Comparison of ENCODE assay signal across 16 cellular contexts in the genomic region with DNA sequence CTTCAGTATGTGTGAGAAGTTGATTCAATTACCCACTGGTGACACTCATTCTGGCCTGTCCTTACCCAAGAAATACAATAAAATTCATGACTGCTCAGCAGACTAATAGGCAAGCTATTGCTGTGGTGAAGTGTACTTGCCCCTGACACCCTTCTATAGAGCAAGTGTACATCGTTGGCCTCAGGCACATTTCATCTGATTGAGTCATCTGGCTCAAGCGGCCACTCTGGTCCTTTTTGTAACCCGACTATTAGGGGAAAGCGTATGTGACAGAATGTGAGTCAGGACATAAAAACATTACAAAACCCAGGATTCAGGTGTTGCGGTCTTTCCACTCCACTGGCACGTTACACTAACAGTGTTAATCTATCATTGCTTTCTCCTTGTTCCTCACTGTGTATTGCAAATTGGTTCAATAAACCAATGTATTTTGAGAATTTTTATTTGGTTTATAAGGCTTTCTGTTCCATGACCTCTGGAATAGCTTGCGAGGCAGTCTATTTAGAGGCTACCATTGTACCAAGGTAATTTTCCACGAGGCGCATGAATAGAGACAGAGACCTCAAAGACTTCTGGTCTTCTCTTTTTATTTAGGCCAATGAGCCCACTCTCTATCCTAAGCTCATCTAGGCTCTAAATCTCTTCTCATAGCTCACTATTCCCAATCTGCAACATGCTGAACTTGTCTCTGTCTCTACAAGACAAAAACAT. TPM values are rescaled to one million over a fixed set of nuclear protein-coding genes. Genes with fewer than 3 reads are reported as not detected.
A peak's percentile ranks its signal among the peaks of the same experiment; 100 is the strongest.
DNase-seq lines count a peak whose midpoint lies in the region; ATAC-seq, FAIRE-seq and TF ChIP-seq lines count a peak whose summit lies in the region.
"Had no signal": no experiment of that assay in that cellular context is flagged by ENCODE, and none has a peak within 500 bp of the region (broad histone marks: within the 10 kb centered on the region; RNA-seq: fewer than 3 reads in every experiment).

No MANE protein-coding gene starts in this region.

- no peak for TF ChIP-seq RAD21 in K562 (CRISPR knock-in tag; conservative IDR thresholded peaks at IDR 0.05 in 1 of 2, IDR thresholded peaks at IDR 0.05 in 1 of 2)

- H3K9me3 ChIP-seq in K562 (replicated peaks; ENCODE audit: control insufficient read depth, insufficient read depth, low read depth, low read length) = no peaks in the 10 kb centered on the region
- no peaks in the 10 kb centered on the region for H3K9me3 ChIP-seq in esophagus muscularis mucosa
- H3K9me3 ChIP-seq: right atrium auricular region had no signal

- in situ Hi-C loops in K562 (cut with MboI) = no loop called here

- H3K4me3 ChIP-seq in K562 (no peak overlapping the region), esophagus muscularis mucosa (no peak overlapping the region)
- H3K4me3 ChIP-seq: right atrium auricular region had no signal

- H3K79me2 ChIP-seq in K562 (ENCODE audit: control insufficient read depth, insufficient read depth, low read length) = no peaks in the 10 kb centered on the region

- no peaks in the 10 kb centered on the region for H3K27me3 ChIP-seq in K562 (ENCODE audit: control insufficient read depth in 2 of 2, insufficient read depth in 2 of 2, low read length in 2 of 2)
- H3K27me3 ChIP-seq in esophagus muscularis mucosa = no peaks in the 10 kb centered on the region
- H3K27me3 ChIP-seq: right atrium auricular region had no signal

- no peaks in the 10 kb centered on the region for H3K9me1 ChIP-seq in K562 (ENCODE audit: control insufficient read depth, insufficient read depth, low read length)

- TF ChIP-seq CTCF in K562 (IDR thresholded peaks at IDR 0.05 in 2 of 3, conservative IDR thresholded peaks at IDR 0.05 in 1 of 3; ENCODE audit: insufficient read depth in 2 of 3, low read depth in 1 of 3, low read length in 3 of 3) = no peak
- TF ChIP-seq CTCF in esophagus muscularis mucosa (IDR thresholded peaks at IDR 0.05) = no peak

- TF ChIP-seq POLR2A in K562 (conservative IDR thresholded peaks at IDR 0.05) (no peak), esophagus muscularis mucosa (IDR thresholded peaks at IDR 0.05; ENCODE audit: low read depth) (no peak), erythroblast (IDR thresholded peaks at IDR 0.05; ENCODE audit: low read length) (no peak)

- H4K20me1 ChIP-seq in K562 (replicated peaks; ENCODE audit: control insufficient read depth, insufficient read depth, low read length) = no peaks in the 10 kb centered on the region

- peaks cover 0 to 4% of the 10 kb centered on the region in 2 experiments; a peak in 2 of 5 replicates for H3K4me1 ChIP-seq in K562 (replicated peaks in 1 of 2; ENCODE audit: control insufficient read depth in 2 of 2, insufficient read depth in 2 of 2, low read length in 2 of 2)
- H3K4me1 ChIP-seq in esophagus muscularis mucosa = no peaks in the 10 kb centered on the region
- H3K4me1 ChIP-seq: right atrium auricular region had no signal

- 54% methylated on average over 9 of the region's 9 CpGs for WGBS in K562 (ENCODE audit: insufficient coverage, low coverage, missing lambda C conversion rate)
- 93% methylated on average over 9 of the region's 9 CpGs for WGBS in esophagus muscularis mucosa

- H3K4me2 ChIP-seq in K562 (ENCODE audit: insufficient read depth, low read length) = no peak overlapping the region

- no peak overlapping the region for H3K9ac ChIP-seq in K562 (ENCODE audit: insufficient read depth in 1 of 2, low read depth in 2 of 2, low read length in 2 of 2)

- POLR2A ChIA-PET in K562 (lab: Yijun Ruan, JAX) = interaction anchor here (1.2 kb wide), 1 partner anchor 11 kb away, joined by 7 read pairs; no protein-coding TSS in a partner anchor

- peak; percentile 78 for ATAC-seq in K562
- ATAC-seq: activated CD8-positive, alpha-beta T cell treated with anti-CD3 and anti-CD28 coated beads for 36 hours had no signal

- intact Hi-C loops in K562 (cut with micrococcal nuclease) (no loop called here), esophagus muscularis mucosa (cut with DNase I) (no loop called here)

- DNase-seq in COLO829 (ENCODE audit: low spot score) = peak; percentile 21
- DNase-seq in LoVo (ENCODE audit: low spot score) = peak; percentile 41
- no peak for DNase-seq in K562 (ENCODE audit: extremely low read depth in 1 of 4, low spot score in 3 of 4)
- peak; percentile 97 for DNase-seq in kidney tubule cell (ENCODE audit: low spot score)
- no peak for DNase-seq in esophagus muscularis mucosa (ENCODE audit: extremely low spot score)
- no peak for DNase-seq in erythroblast (lab: John Stamatoyannopoulos, UW)
- DNase-seq in activated CD4-positive, CD25-positive, alpha-beta regulatory T cell (lab: John Stamatoyannopoulos, UW) = no peak
- no peak for DNase-seq in NCI-H2107 treated with DMSO at 0.1 percent for 48 hours (lab: John Stamatoyannopoulos, UW; ENCODE audit: unreplicated experiment)
- DNase-seq: activated CD8-positive, alpha-beta T cell treated with anti-CD3 and anti-CD28 coated beads for 36 hours; activated naive CD8-positive, alpha-beta T cell treated with anti-CD3 and anti-CD28 coated beads for 36 hours; CD4-positive, alpha-beta memory T cell; effector CD4-positive, alpha-beta T cell; NCI-H1092 treated with DMSO at 0.1 percent for 48 hours; NCI-H526 treated with DMSO at 0.1 percent for 48 hours had no signal

- no TSS peak for BruUV-seq in K562 (replicated peaks; lab: Mats Ljungman, UMichigan)

- TF ChIP-seq EP300 in K562 (IDR thresholded peaks at IDR 0.05; ENCODE audit: low read length) (no peak), esophagus muscularis mucosa (IDR thresholded peaks at IDR 0.05) (no peak)

- H3K27ac ChIP-seq in K562 (ENCODE audit: extremely low read depth, low read depth, low read length) = no peak overlapping the region
- H3K27ac ChIP-seq in esophagus muscularis mucosa (replicated peaks in 1 of 4) = no peak overlapping the region
- H3K27ac ChIP-seq: right atrium auricular region had no signal

- no peak overlapping the region for H2AFZ ChIP-seq in K562 (ENCODE audit: low read depth, low read length)

- FAIRE-seq in K562 (lab: Jason Lieb, UNC) = no peak
- FAIRE-seq: H1 had no signal

- H3K36me3 ChIP-seq in K562 (ENCODE audit: control insufficient read depth, insufficient read depth, low read length) (no peaks in the 10 kb centered on the region; the same call in 2 of the 3 replicates), esophagus muscularis mucosa (peaks cover 0 to 14% (median 9%) of the 10 kb centered on the region in 4 donors)
- H3K36me3 ChIP-seq: right atrium auricular region had no signal

- CTCF ChIA-PET in K562 (lab: Yijun Ruan, JAX; ENCODE audit: low intra/inter-chr PET ratio) = no interaction called here

TF ChIP-seq in K562, 482 proteins besides CTCF, POLR2A, EP300 and RAD21 (continues in another document):
- TF ChIP-seq TAF1 (IDR thresholded peaks at IDR 0.05; ENCODE audit: control insufficient read depth, extremely low read depth, insufficient read depth, low read length, severe bottlenecking) (no peak), EZH2 (IDR thresholded peaks at IDR 0.05; ENCODE audit: borderline replicate concordance, low read depth, low read length) (no peak), NFE2 (IDR thresholded peaks at IDR 0.05; ENCODE audit: low read depth) (no peak), TBL1XR1 (IDR thresholded peaks at IDR 0.05; ENCODE audit: low read length in 2 of 2) (no peak), L3MBTL2 (IDR thresholded peaks at IDR 0.05) (0 out of 2 replicates have a peak, but pooled peaks have one; percentile 29), ZFPM2 (CRISPR knock-in tag; IDR thresholded peaks at IDR 0.05) (no peak)
- TF ChIP-seq, protein P1, sequence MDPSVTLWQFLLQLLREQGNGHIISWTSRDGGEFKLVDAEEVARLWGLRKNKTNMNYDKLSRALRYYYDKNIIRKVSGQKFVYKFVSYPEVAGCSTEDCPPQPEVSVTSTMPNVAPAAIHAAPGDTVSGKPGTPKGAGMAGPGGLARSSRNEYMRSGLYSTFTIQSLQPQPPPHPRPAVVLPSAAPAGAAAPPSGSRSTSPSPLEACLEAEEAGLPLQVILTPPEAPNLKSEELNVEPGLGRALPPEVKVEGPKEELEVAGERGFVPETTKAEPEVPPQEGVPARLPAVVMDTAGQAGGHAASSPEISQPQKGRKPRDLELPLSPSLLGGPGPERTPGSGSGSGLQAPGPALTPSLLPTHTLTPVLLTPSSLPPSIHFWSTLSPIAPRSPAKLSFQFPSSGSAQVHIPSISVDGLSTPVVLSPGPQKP (CRISPR knock-in tag; IDR thresholded peaks at IDR 0.05) = no peak

RNA-seq across cellular contexts. Expression of a gene that starts 10.2 kb away (rescaled TPM):
- 43.8 and 77.6 TPM in 2 replicates for total RNA-seq in K562 (2011; cell fraction: chromatin; rRNA removed; ENCODE audit: low replicate concordance)
- total RNA-seq in K562 (2011; cell fraction: nucleolus; rRNA removed) = 47.5 and 49.7 TPM in 2 replicates
- 59.5 and 69.1 TPM in 2 replicates for total RNA-seq in K562 (2011; cell fraction: nucleoplasm; rRNA removed)
- total RNA-seq in K562 (2014; rRNA removed) (23.7 and 27.6 TPM in 2 replicates), K562 (2014; rRNA removed; fragmentation: Illumina TruSeq; extraction: Trizol) (52.6 and 59.0 TPM in 2 replicates), K562 (2015; rRNA removed; fragmentation: Illumina TruSeq; extraction: Trizol) (38.2 and 42.3 TPM in 2 replicates), K562 (2021) (36.5 and 40.8 TPM in 2 replicates), esophagus muscularis mucosa (10 to 100 TPM in 2 of 4 donors, 1 to 10 TPM in 2; 8.1 to 12.5 (median 10.2) TPM)
- polyA plus RNA-seq in K562 (2011; rRNA removed) (64.3 and 69.3 TPM in 2 replicates), K562 (2014; fragmentation: Illumina TruSeq; extraction: Trizol) (39.6 and 40.5 TPM in 2 replicates), K562 (2014; fragmentation: Nextera tagmentation; extraction: Ambion mirVana) (10 to 100 TPM; 55.0 to 66.5 TPM), K562 (2014; rRNA removed) (55.0 and 71.4 TPM in 2 replicates)
- 32.1 and 37.1 TPM in 2 replicates for polyA plus RNA-seq in K562 (2011; cell fraction: cytosol; rRNA removed)
- 90.6 and 119 TPM in 2 replicates for polyA plus RNA-seq in K562 (2011; cell fraction: nucleus; rRNA removed)
- 38.8 and 49.6 TPM in 2 replicates for polyA plus RNA-seq in K562 (2012)
- 26.9 and 30.0 TPM in 2 replicates for polyA minus RNA-seq in K562 (2011; rRNA and poly(A)+ RNA removed)
- polyA minus RNA-seq in K562 (2011; cell fraction: cytosol; rRNA and poly(A)+ RNA removed) = 13.1 and 15.0 TPM in 2 replicates
- polyA minus RNA-seq in K562 (2011; cell fraction: nucleus; rRNA and poly(A)+ RNA removed) = 90.5 and 115 TPM in 2 replicates

Comparison
In these comparisons a context has a peak if more than half of its experiments do, and no peak if none do; other contexts are left out.
1. DNase-seq: peak in COLO829 (single experiment), LoVo (single experiment) and kidney tubule cell (single experiment); none in K562 (0 of 4), esophagus muscularis mucosa (single experiment), erythroblast (0 of 2), activated CD4-positive, CD25-positive, alpha-beta regulatory T cell (0 of 4) and NCI-H2107 treated with DMSO at 0.1 percent for 48 hours (single experiment).